In genomic region chr2:6945087-6945813, GRCh38 we compare ENCODE assay signal across 8 cellular contexts.
DNase-seq lines count a peak whose midpoint lies in the region; ATAC-seq and TF ChIP-seq lines count a peak whose summit lies in the region.

No MANE protein-coding gene starts in this region.

- no peak overlapping the region for H3K4me3 Mint-ChIP-seq in effector memory CD8-positive, alpha-beta T cell
- H3K4me3 Mint-ChIP-seq in nephron progenitor cell = no peak overlapping the region

- POLR2A ChIA-PET in GM10248 (lab: Yijun Ruan, JAX) = no interaction called here

- no peaks in the 10 kb centered on the region for H3K9me3 Mint-ChIP-seq in effector memory CD8-positive, alpha-beta T cell
- H3K9me3 Mint-ChIP-seq in nephron progenitor cell = no peaks in the 10 kb centered on the region

- TF ChIP-seq CTCF in GM10248 (IDR thresholded peaks at IDR 0.05; ENCODE audit: control extremely low read depth, extremely low read depth, low read depth, missing control alignments) = no peak
- TF ChIP-seq CTCF in nephron progenitor cell (IDR thresholded peaks at IDR 0.05) = no peak

- CTCF ChIA-PET in GM10248 (lab: Yijun Ruan, JAX) = interaction anchor here (0.6 to 3.1 kb wide), 5 partner anchors 12 to 29 kb away, joined by 3 to 16 read pairs (median 7); partner anchors contain the start of gene RNF144A

- ATAC-seq in GM19468 (IDR thresholded peaks at IDR 0.05; ENCODE audit: extremely low read depth, unreplicated experiment) = peak; percentile 96
- ATAC-seq in HG03432 (IDR thresholded peaks at IDR 0.05; ENCODE audit: unreplicated experiment) = peak; percentile 96
- ATAC-seq in effector memory CD8-positive, alpha-beta T cell (replicated peaks) = no peak

- DNase-seq in GM10248 (ENCODE audit: extremely low spot score) = peak; percentile 66
- DNase-seq in effector memory CD8-positive, alpha-beta T cell = no peak
- no peak for DNase-seq in nephron progenitor cell
- DNase-seq in DMS79 (lab: John Stamatoyannopoulos, UW) = no peak
- no peak for DNase-seq in HPDE6-E6E7 (ENCODE audit: extremely low spot score)
- no peak for DNase-seq in NCI-H1092 (lab: John Stamatoyannopoulos, UW)

- H3K27me3 Mint-ChIP-seq in effector memory CD8-positive, alpha-beta T cell = no peaks in the 10 kb centered on the region
- H3K27me3 Mint-ChIP-seq in nephron progenitor cell (ENCODE audit: low read depth, poor library complexity) = no peaks in the 10 kb centered on the region

- H3K4me1 Mint-ChIP-seq in effector memory CD8-positive, alpha-beta T cell (ENCODE audit: low read depth in 2 of 2) = peaks cover 40 to 44% of the 10 kb centered on the region in 2 donors
- H3K4me1 Mint-ChIP-seq in nephron progenitor cell = peaks cover 26% of the 10 kb centered on the region

- peaks cover 10% of the 10 kb centered on the region for H3K36me3 Mint-ChIP-seq in effector memory CD8-positive, alpha-beta T cell (ENCODE audit: insufficient read depth)
- H3K36me3 Mint-ChIP-seq in nephron progenitor cell (ENCODE audit: low read depth) = peaks cover 64% of the 10 kb centered on the region

- peak overlapping the region; percentile 62 to 70 for H3K27ac Mint-ChIP-seq in effector memory CD8-positive, alpha-beta T cell
- no peak overlapping the region for H3K27ac Mint-ChIP-seq in nephron progenitor cell
